In the genomic region with DNA sequence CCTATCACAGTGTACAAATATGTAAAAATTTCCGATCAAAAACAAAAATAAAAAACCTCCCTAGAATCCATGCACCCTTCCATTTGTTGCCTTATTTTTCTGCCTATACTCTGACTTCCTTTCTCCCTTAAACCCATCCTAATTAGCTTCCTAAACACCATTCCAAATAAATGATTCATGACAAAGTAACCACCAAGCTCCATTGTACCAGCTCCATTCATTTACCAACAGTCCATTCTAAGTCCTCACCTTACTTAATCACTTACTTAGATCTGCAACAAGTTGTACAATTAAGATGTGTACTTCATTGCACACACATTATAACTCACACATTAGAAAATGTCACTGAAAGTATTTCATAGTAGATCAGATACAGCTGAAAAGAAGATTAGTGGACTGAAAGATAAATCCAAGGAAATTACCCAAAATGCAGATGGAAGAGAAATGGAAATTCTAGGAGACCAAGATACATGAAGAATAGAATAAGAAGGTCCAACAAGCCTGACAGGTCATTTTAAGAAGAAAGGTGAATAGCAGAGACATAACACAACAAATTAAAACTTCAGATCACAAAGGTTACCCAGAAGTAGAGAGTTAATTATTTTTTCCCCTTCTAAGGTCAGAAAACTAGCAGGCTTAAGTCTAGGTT, we compare ENCODE assay signal across 1 cellular context.
TF ChIP-seq lines count a peak whose summit lies in the region.

No MANE protein-coding gene starts in this region.

TF ChIP-seq in SK-N-SH, 30 proteins besides CTCF, POLR2A, EP300 and RAD21 (continued from another document):
- TF ChIP-seq, protein P1, sequence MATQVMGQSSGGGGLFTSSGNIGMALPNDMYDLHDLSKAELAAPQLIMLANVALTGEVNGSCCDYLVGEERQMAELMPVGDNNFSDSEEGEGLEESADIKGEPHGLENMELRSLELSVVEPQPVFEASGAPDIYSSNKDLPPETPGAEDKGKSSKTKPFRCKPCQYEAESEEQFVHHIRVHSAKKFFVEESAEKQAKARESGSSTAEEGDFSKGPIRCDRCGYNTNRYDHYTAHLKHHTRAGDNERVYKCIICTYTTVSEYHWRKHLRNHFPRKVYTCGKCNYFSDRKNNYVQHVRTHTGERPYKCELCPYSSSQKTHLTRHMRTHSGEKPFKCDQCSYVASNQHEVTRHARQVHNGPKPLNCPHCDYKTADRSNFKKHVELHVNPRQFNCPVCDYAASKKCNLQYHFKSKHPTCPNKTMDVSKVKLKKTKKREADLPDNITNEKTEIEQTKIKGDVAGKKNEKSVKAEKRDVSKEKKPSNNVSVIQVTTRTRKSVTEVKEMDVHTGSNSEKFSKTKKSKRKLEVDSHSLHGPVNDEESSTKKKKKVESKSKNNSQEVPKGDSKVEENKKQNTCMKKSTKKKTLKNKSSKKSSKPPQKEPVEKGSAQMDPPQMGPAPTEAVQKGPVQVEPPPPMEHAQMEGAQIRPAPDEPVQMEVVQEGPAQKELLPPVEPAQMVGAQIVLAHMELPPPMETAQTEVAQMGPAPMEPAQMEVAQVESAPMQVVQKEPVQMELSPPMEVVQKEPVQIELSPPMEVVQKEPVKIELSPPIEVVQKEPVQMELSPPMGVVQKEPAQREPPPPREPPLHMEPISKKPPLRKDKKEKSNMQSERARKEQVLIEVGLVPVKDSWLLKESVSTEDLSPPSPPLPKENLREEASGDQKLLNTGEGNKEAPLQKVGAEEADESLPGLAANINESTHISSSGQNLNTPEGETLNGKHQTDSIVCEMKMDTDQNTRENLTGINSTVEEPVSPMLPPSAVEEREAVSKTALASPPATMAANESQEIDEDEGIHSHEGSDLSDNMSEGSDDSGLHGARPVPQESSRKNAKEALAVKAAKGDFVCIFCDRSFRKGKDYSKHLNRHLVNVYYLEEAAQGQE (IDR thresholded peaks at IDR 0.05; ENCODE audit: low read depth, low read length): no peak
